Comparison of ENCODE assay signal across 8 cellular contexts in the genomic region with DNA sequence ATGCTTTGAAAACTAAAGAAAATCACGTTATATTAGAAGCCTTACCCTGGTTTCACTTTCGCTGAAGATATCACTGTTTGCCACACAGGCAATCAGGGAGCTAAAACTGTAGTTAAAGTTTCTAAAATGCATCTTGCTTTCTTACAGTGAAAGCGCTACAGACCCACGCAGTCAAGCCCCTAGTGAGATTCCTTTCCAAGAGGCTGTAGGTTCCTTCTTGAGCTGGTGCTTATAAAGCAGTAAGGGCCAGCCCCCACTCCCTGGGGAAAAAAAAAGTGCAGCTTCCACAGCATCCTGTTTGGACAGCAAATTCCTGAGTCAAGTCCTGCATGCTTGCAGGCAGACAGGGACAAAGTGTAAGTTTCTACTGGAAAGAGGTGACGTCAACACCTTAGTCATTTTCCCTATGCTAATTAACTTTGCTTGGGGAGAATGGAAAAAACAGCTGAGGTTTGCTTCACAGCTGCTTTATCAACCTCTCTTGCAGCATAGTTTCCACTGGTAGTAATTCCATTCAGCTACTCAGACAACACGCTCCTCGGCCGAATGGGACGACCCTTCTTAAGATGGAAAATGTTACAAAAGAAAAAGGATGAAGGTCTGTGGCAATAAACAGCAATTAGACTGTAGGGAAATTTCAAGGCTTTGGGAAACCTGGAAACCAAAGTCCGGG. TPM values are rescaled to one million over a fixed set of nuclear protein-coding genes. Genes with fewer than 3 reads are reported as not detected.
A peak's percentile ranks its signal among the peaks of the same experiment; 100 is the strongest.
DNase-seq lines count a peak whose midpoint lies in the region; ATAC-seq and TF ChIP-seq lines count a peak whose summit lies in the region.

No MANE protein-coding gene starts in this region.

- WGBS in sigmoid colon, 2 donors, result 4 to 31% methylated on average over 10 of the region's 10 CpGs

- TF ChIP-seq CTCF in Panc1 (IDR thresholded peaks at IDR 0.05) (no peak), brain microvascular endothelial cell (IDR thresholded peaks at IDR 0.05; ENCODE audit: low read depth, low read length, missing control alignments) (no peak), sigmoid colon (IDR thresholded peaks at IDR 0.05) (no peak)

- intact Hi-C loops in Panc1 (cut with micrococcal nuclease; ENCODE audit: unreplicated experiment) (no loop called here), sigmoid colon (cut with DNase I) (loop anchor here (2.0 to 5.0 kb wide), 2 partner anchors 88 to 1401 kb away; partner anchors contain the start of gene RCAN1)

- POLR2A ChIA-PET in Panc1 (lab: Charles Lee), result interaction anchor here (1.1 kb wide), 1 partner anchor 41 kb away, joined by 3 read pairs; no protein-coding TSS in a partner anchor

- no peaks in the 10 kb centered on the region; the same call in 1 of the 2 replicates for H3K9me3 ChIP-seq in Panc1 (ENCODE audit: control insufficient read depth, insufficient read depth, low read depth, low read length)
- no peaks in the 10 kb centered on the region for H3K9me3 ChIP-seq in iPS-18a (ENCODE audit: control insufficient read depth, low read depth, low read length)
- no peaks in the 10 kb centered on the region for H3K9me3 ChIP-seq in sigmoid colon

- peaks cover 10% of the 10 kb centered on the region for H3K4me1 ChIP-seq in Panc1 (ENCODE audit: control insufficient read depth, insufficient read depth, low read length)
- H3K4me1 ChIP-seq in iPS-18a (ENCODE audit: control insufficient read depth, low read depth, low read length), result peaks cover 41% of the 10 kb centered on the region
- H3K4me1 ChIP-seq in sigmoid colon, result peaks cover 0 to 53% (median 42%) of the 10 kb centered on the region in 4 donors

- peak; percentile 46 to 94 (median 68) for TF ChIP-seq EP300 in sigmoid colon (IDR thresholded peaks at IDR 0.05)

- no peaks in the 10 kb centered on the region for H3K36me3 ChIP-seq in Panc1 (ENCODE audit: control insufficient read depth, insufficient read depth, low read length)
- H3K36me3 ChIP-seq in brain microvascular endothelial cell (replicated peaks), result peaks cover 11% of the 10 kb centered on the region
- no peaks in the 10 kb centered on the region for H3K36me3 ChIP-seq in iPS-18a (ENCODE audit: control insufficient read depth, low read depth, low read length)
- peaks cover 0 to 6% (median 2%) of the 10 kb centered on the region in 4 donors for H3K36me3 ChIP-seq in sigmoid colon

- ATAC-seq in GM19395 (IDR thresholded peaks at IDR 0.05; ENCODE audit: unreplicated experiment) (peak; percentile 75), Panc1 (peak; percentile 93)

- H3K27ac ChIP-seq in Panc1 (ENCODE audit: low read length), result peak overlapping the region; percentile 93
- peak overlapping the region; percentile 91 for H3K27ac ChIP-seq in brain microvascular endothelial cell
- peak overlapping the region; percentile 27 for H3K27ac ChIP-seq in iPS-18a (ENCODE audit: low read length)
- peak overlapping the region; percentile 76 to 94 (median 90) for H3K27ac ChIP-seq in sigmoid colon

- peak; percentile 24 to 62 for TF ChIP-seq POLR2A in sigmoid colon (IDR thresholded peaks at IDR 0.05)

- H3K9ac ChIP-seq in iPS-18a (ENCODE audit: low read length), result peak overlapping the region; percentile 48

- in situ Hi-C loops in ACHN (cut with HindIII; ENCODE audit: low pct_ligation_motif_present, low pct_unique_long_range_greater_than_20kb, low sequenced_read_pairs), result no loop called here
- in situ Hi-C loops in Panc1 (cut with HindIII; ENCODE audit: low pct_unique_long_range_greater_than_20kb, low sequenced_read_pairs), result no loop called here
- in situ Hi-C loops in brain microvascular endothelial cell (cut with HindIII; ENCODE audit: low pct_ligation_motif_present, low sequenced_read_pairs), result no loop called here

- H3K4me3 ChIP-seq in Panc1 (ENCODE audit: low read depth in 2 of 2, low read length in 2 of 2), result peak overlapping the region; percentile 44 to 66
- peak overlapping the region; percentile 60 for H3K4me3 ChIP-seq in brain microvascular endothelial cell (ENCODE audit: low read depth, low read length)
- H3K4me3 ChIP-seq in iPS-18a (ENCODE audit: low read length), result peak overlapping the region; percentile 8
- H3K4me3 ChIP-seq in sigmoid colon, result peak overlapping the region; percentile 26 to 53 (median 40)

- CTCF ChIA-PET in Panc1 (lab: Charles Lee), result interaction anchor here (0.8 to 1.3 kb wide), 3 partner anchors 9 to 76 kb away, joined by 3 to 4 read pairs (median 3); no protein-coding TSS in a partner anchor

- H3K27me3 ChIP-seq in Panc1 (ENCODE audit: control insufficient read depth, insufficient read depth, low read length), result no peaks in the 10 kb centered on the region
- no peaks in the 10 kb centered on the region for H3K27me3 ChIP-seq in brain microvascular endothelial cell (replicated peaks)
- peaks cover 23% of the 10 kb centered on the region for H3K27me3 ChIP-seq in iPS-18a (ENCODE audit: control insufficient read depth, insufficient read depth, low read length)
- H3K27me3 ChIP-seq in sigmoid colon, result no peaks in the 10 kb centered on the region

- DNase-seq in ACHN, result peak; percentile 94
- peak; percentile 90 for DNase-seq in Panc1 (ENCODE audit: low read depth, low spot score)
- DNase-seq in brain microvascular endothelial cell, result peak; percentile 99
- peak; percentile 92 for DNase-seq in sigmoid colon
- DNase-seq in NCI-H187 (lab: John Stamatoyannopoulos, UW), result no peak
- DNase-seq in activated gamma-delta T cell (lab: John Stamatoyannopoulos, UW), result no peak

- no TSS peak for BruUV-seq in Panc1 (replicated peaks; lab: Mats Ljungman, UMichigan)

RNA-seq across cellular contexts. Expression of gene KCNE1, which starts 14.7 kb away (rescaled TPM):
- total RNA-seq in Panc1 (2021; ENCODE audit: unreplicated experiment) (not detected), sigmoid colon (1 to 10 TPM; 1.8 to 7.2 (median 2.9) TPM)
- not detected for polyA plus RNA-seq in Panc1 (2012; ENCODE audit: insufficient read length)
- polyA plus RNA-seq in sigmoid colon, result under 1 TPM in 2 of 3 donors, not detected in 1; 0.60 TPM

Comparison
In these comparisons a context has a peak if more than half of its experiments do, and no peak if none do; other contexts are left out.
1. DNase-seq: peak in ACHN (single experiment), Panc1 (single experiment), brain microvascular endothelial cell (single experiment) and sigmoid colon (single experiment); none in NCI-H187 (0 of 2) and activated gamma-delta T cell (single experiment).
2. H3K27ac ChIP-seq: peak in every context shown above with its lines; median percentile 93 in Panc1; 91 in brain microvascular endothelial cell; 90 in sigmoid colon; 27 in iPS-18a.
3. H3K4me3 ChIP-seq: peak in every context shown above with its lines; median percentile 60 in brain microvascular endothelial cell; 55 in Panc1; 40 in sigmoid colon; 8 in iPS-18a.